In genomic region chr22:27627444-27627833, GRCh38 we compare ENCODE assay signal across 2 cellular contexts.
TF ChIP-seq lines count a peak whose summit lies in the region.

No MANE protein-coding gene starts in this region.

TF ChIP-seq in SK-N-SH, 30 proteins besides CTCF, POLR2A, EP300 and RAD21 (continued from another document):
- TF ChIP-seq, protein P1, sequence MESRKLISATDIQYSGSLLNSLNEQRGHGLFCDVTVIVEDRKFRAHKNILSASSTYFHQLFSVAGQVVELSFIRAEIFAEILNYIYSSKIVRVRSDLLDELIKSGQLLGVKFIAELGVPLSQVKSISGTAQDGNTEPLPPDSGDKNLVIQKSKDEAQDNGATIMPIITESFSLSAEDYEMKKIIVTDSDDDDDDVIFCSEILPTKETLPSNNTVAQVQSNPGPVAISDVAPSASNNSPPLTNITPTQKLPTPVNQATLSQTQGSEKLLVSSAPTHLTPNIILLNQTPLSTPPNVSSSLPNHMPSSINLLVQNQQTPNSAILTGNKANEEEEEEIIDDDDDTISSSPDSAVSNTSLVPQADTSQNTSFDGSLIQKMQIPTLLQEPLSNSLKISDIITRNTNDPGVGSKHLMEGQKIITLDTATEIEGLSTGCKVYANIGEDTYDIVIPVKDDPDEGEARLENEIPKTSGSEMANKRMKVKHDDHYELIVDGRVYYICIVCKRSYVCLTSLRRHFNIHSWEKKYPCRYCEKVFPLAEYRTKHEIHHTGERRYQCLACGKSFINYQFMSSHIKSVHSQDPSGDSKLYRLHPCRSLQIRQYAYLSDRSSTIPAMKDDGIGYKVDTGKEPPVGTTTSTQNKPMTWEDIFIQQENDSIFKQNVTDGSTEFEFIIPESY (IDR thresholded peaks at IDR 0.05; ENCODE audit: borderline replicate concordance, low read depth): no peak
- no peak for TF ChIP-seq RXRA (IDR thresholded peaks at IDR 0.05; ENCODE audit: borderline replicate concordance, low read depth)
- TF ChIP-seq ELF1 (IDR thresholded peaks at IDR 0.05): no peak
- no peak for TF ChIP-seq YY1 (IDR thresholded peaks at IDR 0.05; ENCODE audit: low read depth)

TF ChIP-seq in SK-N-SH treated with all-trans-retinoic acid at 6 μM for 48 hours, 23 proteins besides CTCF, POLR2A, EP300 and RAD21 (continued from another document):
- no peak for TF ChIP-seq CSRNP3 (CRISPR knock-in tag; IDR thresholded peaks at IDR 0.05)
- TF ChIP-seq ZC3H10 (CRISPR knock-in tag; IDR thresholded peaks at IDR 0.05): no peak
